ENCODE assay signal across 1 cellular context in genomic region chr19:860481-861098, GRCh38.
TF ChIP-seq lines count a peak whose summit lies in the region.

No MANE protein-coding gene starts in this region.

TF ChIP-seq in K562, 482 proteins besides CTCF, POLR2A, EP300 and RAD21 (continued from another document and continues in another):
- TF ChIP-seq, protein P1, sequence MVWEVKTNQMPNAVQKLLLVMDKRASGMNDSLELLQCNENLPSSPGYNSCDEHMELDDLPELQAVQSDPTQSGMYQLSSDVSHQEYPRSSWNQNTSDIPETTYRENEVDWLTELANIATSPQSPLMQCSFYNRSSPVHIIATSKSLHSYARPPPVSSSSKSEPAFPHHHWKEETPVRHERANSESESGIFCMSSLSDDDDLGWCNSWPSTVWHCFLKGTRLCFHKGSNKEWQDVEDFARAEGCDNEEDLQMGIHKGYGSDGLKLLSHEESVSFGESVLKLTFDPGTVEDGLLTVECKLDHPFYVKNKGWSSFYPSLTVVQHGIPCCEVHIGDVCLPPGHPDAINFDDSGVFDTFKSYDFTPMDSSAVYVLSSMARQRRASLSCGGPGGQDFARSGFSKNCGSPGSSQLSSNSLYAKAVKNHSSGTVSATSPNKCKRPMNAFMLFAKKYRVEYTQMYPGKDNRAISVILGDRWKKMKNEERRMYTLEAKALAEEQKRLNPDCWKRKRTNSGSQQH (CRISPR knock-in tag; IDR thresholded peaks at IDR 0.05): no peak
- TF ChIP-seq ZNF174 (CRISPR knock-in tag; IDR thresholded peaks at IDR 0.05): no peak
- TF ChIP-seq LEF1 (IDR thresholded peaks at IDR 0.05): no peak
- TF ChIP-seq ZNF436 (CRISPR knock-in tag; IDR thresholded peaks at IDR 0.05): no peak
- no peak for TF ChIP-seq CREBBP (IDR thresholded peaks at IDR 0.05; ENCODE audit: low read depth, low read length)
- TF ChIP-seq SIRT6 (IDR thresholded peaks at IDR 0.05; ENCODE audit: low read depth, low read length): no peak
- TF ChIP-seq POLR2AphosphoS5 (IDR thresholded peaks at IDR 0.05; ENCODE audit: control insufficient read depth, insufficient read depth, low read depth, low read length): 0 out of 2 replicates have a peak, but pooled peaks have one; percentile 38
- no peak for TF ChIP-seq ATF2 (CRISPR knock-in tag; IDR thresholded peaks at IDR 0.05)
- no peak for TF ChIP-seq RHOXF2B (CRISPR knock-in tag; conservative IDR thresholded peaks at IDR 0.05)
- 0 out of 2 replicates have a peak, but pooled peaks have one; percentile 27 for TF ChIP-seq JUND (IDR thresholded peaks at IDR 0.05; ENCODE audit: borderline replicate concordance, low read depth, low read length)
- TF ChIP-seq JUND (tag; IDR thresholded peaks at IDR 0.05; ENCODE audit: borderline replicate concordance, low read depth, low read length): no peak
- no peak for TF ChIP-seq SRSF7 (optimal IDR thresholded peaks at IDR 0.05; ENCODE audit: low read depth, low read length)
- TF ChIP-seq ID3 (CRISPR knock-in tag; IDR thresholded peaks at IDR 0.05): no peak
- TF ChIP-seq ID3 (tag; IDR thresholded peaks at IDR 0.05): 0 out of 2 replicates have a peak, but pooled peaks have one; percentile 47
- TF ChIP-seq ZNF76 (CRISPR knock-in tag; IDR thresholded peaks at IDR 0.05; ENCODE audit: borderline replicate concordance): no peak
- TF ChIP-seq, protein P2, sequence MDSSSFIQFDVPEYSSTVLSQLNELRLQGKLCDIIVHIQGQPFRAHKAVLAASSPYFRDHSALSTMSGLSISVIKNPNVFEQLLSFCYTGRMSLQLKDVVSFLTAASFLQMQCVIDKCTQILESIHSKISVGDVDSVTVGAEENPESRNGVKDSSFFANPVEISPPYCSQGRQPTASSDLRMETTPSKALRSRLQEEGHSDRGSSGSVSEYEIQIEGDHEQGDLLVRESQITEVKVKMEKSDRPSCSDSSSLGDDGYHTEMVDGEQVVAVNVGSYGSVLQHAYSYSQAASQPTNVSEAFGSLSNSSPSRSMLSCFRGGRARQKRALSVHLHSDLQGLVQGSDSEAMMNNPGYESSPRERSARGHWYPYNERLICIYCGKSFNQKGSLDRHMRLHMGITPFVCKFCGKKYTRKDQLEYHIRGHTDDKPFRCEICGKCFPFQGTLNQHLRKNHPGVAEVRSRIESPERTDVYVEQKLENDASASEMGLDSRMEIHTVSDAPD (CRISPR knock-in tag; IDR thresholded peaks at IDR 0.05): no peak
- no peak for TF ChIP-seq ETV1 (tag; conservative IDR thresholded peaks at IDR 0.05; ENCODE audit: low read depth)
- TF ChIP-seq E4F1 (CRISPR knock-in tag; IDR thresholded peaks at IDR 0.05; ENCODE audit: borderline replicate concordance): no peak
- TF ChIP-seq RCOR1 (IDR thresholded peaks at IDR 0.05; ENCODE audit: borderline replicate concordance in 1 of 2, low read depth in 2 of 2, low read length in 2 of 2): peak in 1 of 2 experiments; percentile 59; a peak in 1 of 4 replicates
- TF ChIP-seq ZNF830 (CRISPR knock-in tag; IDR thresholded peaks at IDR 0.05): no peak
- no peak for TF ChIP-seq AFF4 (CRISPR knock-in tag; IDR thresholded peaks at IDR 0.05)
- TF ChIP-seq ARID1B (IDR thresholded peaks at IDR 0.05): no peak
- no peak for TF ChIP-seq ZKSCAN8 (CRISPR knock-in tag; IDR thresholded peaks at IDR 0.05)
- no peak for TF ChIP-seq ZNF140 (CRISPR knock-in tag; IDR thresholded peaks at IDR 0.05)
- TF ChIP-seq, protein P3, sequence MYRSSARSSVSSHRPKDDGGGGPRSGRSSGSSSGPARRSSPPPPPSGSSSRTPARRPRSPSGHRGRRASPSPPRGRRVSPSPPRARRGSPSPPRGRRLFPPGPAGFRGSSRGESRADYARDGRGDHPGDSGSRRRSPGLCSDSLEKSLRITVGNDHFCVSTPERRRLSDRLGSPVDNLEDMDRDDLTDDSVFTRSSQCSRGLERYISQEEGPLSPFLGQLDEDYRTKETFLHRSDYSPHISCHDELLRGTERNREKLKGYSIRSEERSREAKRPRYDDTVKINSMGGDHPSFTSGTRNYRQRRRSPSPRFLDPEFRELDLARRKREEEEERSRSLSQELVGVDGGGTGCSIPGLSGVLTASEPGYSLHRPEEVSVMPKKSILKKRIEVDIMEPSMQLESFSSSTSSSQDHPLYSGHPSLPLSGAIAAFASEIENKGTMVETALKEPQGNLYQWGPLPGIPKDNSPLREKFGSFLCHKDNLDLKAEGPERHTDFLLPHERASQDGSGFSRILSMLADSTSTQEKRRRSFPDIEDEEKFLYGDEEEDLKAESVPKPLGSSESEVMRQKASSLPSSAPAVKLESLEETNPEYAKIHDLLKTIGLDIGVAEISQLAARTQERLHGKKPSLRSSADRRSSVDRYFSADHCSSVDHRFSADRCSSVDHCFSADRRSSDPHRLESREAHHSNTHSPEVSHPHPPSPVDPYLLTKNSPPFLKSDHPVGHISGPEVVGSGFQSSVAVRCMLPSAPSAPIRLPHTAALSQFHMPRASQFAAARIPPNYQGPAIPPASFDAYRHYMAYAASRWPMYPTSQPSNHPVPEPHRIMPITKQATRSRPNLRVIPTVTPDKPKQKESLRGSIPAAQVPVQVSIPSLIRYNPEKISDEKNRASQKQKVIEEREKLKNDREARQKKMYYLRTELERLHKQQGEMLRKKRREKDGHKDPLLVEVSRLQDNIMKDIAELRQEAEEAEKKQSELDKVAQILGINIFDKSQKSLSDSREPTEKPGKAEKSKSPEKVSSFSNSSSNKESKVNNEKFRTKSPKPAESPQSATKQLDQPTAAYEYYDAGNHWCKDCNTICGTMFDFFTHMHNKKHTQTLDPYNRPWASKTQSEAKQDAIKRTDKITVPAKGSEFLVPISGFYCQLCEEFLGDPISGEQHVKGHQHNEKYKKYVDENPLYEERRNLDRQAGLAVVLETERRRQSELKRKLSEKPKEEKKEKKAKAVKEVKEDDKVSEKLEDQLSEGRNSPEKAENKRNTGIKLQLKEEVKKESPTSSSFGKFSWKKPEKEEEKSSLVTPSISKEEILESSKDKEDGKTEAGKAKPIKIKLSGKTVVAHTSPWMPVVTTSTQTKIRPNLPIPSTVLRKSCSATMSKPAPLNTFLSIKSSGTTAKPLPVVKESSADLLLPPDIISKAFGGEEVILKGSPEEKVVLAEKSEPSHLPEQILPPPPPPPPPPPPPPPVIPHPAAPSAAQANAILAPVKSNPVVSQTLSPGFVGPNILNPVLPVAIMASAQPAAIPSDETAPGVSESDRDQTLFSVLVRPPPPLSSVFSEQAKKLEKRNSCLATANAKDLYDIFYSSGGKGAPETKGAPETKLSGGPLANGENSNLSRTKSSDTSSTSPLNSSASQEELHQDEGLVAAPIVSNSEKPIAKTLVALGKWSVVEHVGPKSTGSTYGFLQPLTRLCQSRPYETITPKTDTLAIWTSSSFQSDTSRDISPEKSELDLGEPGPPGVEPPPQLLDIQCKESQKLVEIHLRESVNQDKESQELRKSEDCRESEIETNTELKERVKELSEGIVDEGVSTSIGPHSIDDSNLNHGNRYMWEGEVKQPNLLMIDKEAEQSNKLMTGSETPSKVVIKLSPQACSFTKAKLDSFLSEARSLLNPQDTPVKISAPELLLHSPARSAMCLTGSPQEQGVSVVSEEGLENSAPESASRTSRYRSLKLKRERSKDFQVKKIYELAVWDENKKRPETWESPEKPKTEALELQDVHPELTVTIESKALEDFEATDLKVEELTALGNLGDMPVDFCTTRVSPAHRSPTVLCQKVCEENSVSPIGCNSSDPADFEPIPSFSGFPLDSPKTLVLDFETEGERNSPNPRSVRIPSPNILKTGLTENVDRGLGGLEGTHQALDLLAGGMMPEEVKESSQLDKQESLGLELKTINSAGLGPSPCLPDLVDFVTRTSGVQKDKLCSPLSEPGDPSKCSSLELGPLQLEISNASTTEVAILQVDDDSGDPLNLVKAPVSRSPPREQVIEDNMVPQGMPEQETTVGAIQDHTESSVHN (IDR thresholded peaks at IDR 0.05; ENCODE audit: borderline replicate concordance in 1 of 2, low read depth in 1 of 2): no peak
- TF ChIP-seq NBN (IDR thresholded peaks at IDR 0.05; ENCODE audit: low read depth): 0 out of 2 replicates have a peak, but pooled peaks have one; percentile 29
- TF ChIP-seq ZNF75A (CRISPR knock-in tag; IDR thresholded peaks at IDR 0.05): no peak
- TF ChIP-seq PHF20 (IDR thresholded peaks at IDR 0.05; ENCODE audit: partially characterized antibody): no peak
- TF ChIP-seq, protein P4, sequence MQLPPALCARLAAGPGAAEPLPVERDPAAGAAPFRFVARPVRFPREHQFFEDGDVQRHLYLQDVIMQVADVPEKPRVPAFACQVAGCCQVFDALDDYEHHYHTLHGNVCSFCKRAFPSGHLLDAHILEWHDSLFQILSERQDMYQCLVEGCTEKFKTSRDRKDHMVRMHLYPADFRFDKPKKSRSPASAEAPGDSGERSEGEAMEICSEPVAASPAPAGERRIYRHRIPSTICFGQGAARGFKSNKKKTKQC (CRISPR knock-in tag; IDR thresholded peaks at IDR 0.05): no peak
- TF ChIP-seq KLF10 (CRISPR knock-in tag; IDR thresholded peaks at IDR 0.05): no peak
- TF ChIP-seq E2F6 (IDR thresholded peaks at IDR 0.05; ENCODE audit: borderline replicate concordance in 1 of 2, extremely low read depth in 1 of 2, insufficient read depth in 1 of 2, insufficient read length in 1 of 2, low read depth in 1 of 2, low read length in 1 of 2, poor library complexity in 1 of 2, severe bottlenecking in 1 of 2): peak; percentile 52 to 90
- no peak for TF ChIP-seq TEAD2 (tag; IDR thresholded peaks at IDR 0.05)
- TF ChIP-seq ZNF740 (CRISPR knock-in tag; IDR thresholded peaks at IDR 0.05): peak; percentile 83
- TF ChIP-seq ZNF740 (tag; IDR thresholded peaks at IDR 0.05): no peak; a peak in 1 of 4 replicates
